Comparison of ENCODE assay signal across 17 cellular contexts in the genomic region with DNA sequence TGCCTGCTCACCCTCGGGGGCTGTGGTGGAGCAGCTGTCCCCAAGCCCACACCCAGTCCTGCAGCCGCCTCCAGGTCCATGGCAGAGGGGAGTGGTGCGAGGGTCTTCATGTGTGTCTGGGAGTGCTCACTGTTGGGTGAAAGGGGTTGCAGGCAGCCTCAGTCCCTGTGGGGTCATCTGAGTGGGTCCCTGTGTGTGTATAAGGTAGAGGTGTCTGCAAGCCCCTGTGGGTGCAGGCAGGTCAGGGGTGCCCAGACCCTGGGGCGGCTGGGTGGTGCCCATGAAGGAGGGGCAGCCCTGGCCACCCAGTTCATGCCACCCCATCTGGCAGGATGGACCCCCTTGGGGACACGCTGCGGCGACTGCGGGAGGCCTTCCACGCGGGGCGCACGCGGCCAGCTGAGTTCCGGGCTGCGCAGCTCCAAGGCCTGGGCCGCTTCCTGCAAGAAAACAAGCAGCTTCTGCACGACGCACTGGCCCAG. TPM values are rescaled to one million over a fixed set of nuclear protein-coding genes. Genes with fewer than 3 reads are reported as not detected.
DNase-seq lines count a peak whose midpoint lies in the region; ATAC-seq and TF ChIP-seq lines count a peak whose summit lies in the region.
"Had no signal": no experiment of that assay in that cellular context is flagged by ENCODE, and none has a peak within 500 bp of the region (broad histone marks: within the 10 kb centered on the region; RNA-seq: fewer than 3 reads in every experiment).

No MANE protein-coding gene starts in this region.

- ATAC-seq in HCT116 (no peak), GM19351 (IDR thresholded peaks at IDR 0.05; ENCODE audit: unreplicated experiment) (no peak)

- DNase-seq in HCT116 (ENCODE audit: low read depth, low spot score), result no peak
- DNase-seq in MCF 10A (ENCODE audit: unreplicated experiment), result no peak
- DNase-seq in stomach, result no peak
- DNase-seq in NCI-H146 treated with DMSO at 0.1 percent for 48 hours (lab: John Stamatoyannopoulos, UW; ENCODE audit: unreplicated experiment), result no peak
- no peak for DNase-seq in H4 (ENCODE audit: low spot score)
- no peak for DNase-seq in stimulated activated CD4-positive, alpha-beta T cell treated with anti-CD3 and anti-CD28 coated beads, Interleukin-2, amount 100 ng/mL, for 24 hours
- DNase-seq: activated T-cell treated with anti-CD3 and anti-CD28 coated beads, Interleukin-2, amount 50 U/mL, for 24 hours; effector CD4-positive, alpha-beta T cell; NCI-H1694 treated with DMSO at 0.1 percent for 48 hours; NCI-H446 treated with DMSO at 0.1 percent for 48 hours; posterior cingulate gyrus; stimulated activated naive CD4-positive, alpha-beta T cell treated with Interleukin-2 at 50 U/mL for 16 hours had no signal

- TF ChIP-seq POLR2A in HCT116 (IDR thresholded peaks at IDR 0.05; ENCODE audit: borderline replicate concordance, extremely low read depth, insufficient read depth, insufficient read length), result no peak
- no peak for TF ChIP-seq POLR2A in stomach (IDR thresholded peaks at IDR 0.05)

- H3K9me3 ChIP-seq in HCT116 (ENCODE audit: control insufficient read depth in 1 of 2, insufficient read depth in 1 of 2, low read depth in 1 of 2, low read length in 2 of 2), result no peaks in the 10 kb centered on the region
- H3K9me3 ChIP-seq in stomach, result no peaks in the 10 kb centered on the region
- H3K9me3 ChIP-seq: MG63 had no signal

- H3K4me3 Mint-ChIP-seq in MCF 10A (ENCODE audit: unreplicated experiment), result peak overlapping the region; percentile 88
- H3K4me3 Mint-ChIP-seq: activated T-cell treated with anti-CD3 and anti-CD28 coated beads, Interleukin-2, amount 50 U/mL, for 24 hours had no signal

- peak overlapping the region; percentile 89 for H3K27ac Mint-ChIP-seq in MCF 10A (ENCODE audit: low read depth, unreplicated experiment)
- H3K27ac Mint-ChIP-seq: activated naive CD4-positive, alpha-beta T cell treated with anti-CD3 and anti-CD28 coated beads, Interleukin-2, amount 50 U/mL, for 72 hours; activated T-cell treated with anti-CD3 and anti-CD28 coated beads, Interleukin-2, amount 50 U/mL, for 24 hours had no signal

- POLR2A ChIA-PET in HCT116 (lab: Charles Lee) (interaction anchor here (1.2 to 1.3 kb wide), 3 partner anchors 11 to 16 kb away, joined by 3 to 5 read pairs (median 3); a partner anchor contains a TSS), MCF 10A (lab: Yijun Ruan, JAX) (interaction anchor here (0.6 to 4.9 kb wide), 14 partner anchors 9 to 299 kb away, joined by 3 to 59 read pairs (median 4); a partner anchor contains a TSS)

- peak overlapping the region; percentile 86 for H3K9ac ChIP-seq in HCT116 (ENCODE audit: low read length)

- peaks cover 20% of the 10 kb centered on the region; the same call in 1 of the 2 replicates for H3K79me2 ChIP-seq in HCT116 (ENCODE audit: insufficient read depth, low read length)

- H3K36me3 ChIP-seq in HCT116 (ENCODE audit: control insufficient read depth in 1 of 2, insufficient read depth in 2 of 2, low read length in 2 of 2), result no peaks in the 10 kb centered on the region
- peaks cover 0 to 4% (median 0%) of the 10 kb centered on the region in 4 donors for H3K36me3 ChIP-seq in stomach

- intact Hi-C loops in HCT116 (cut with micrococcal nuclease) (loop anchor here (5.0 kb wide), 1 partner anchor 192 kb away; no protein-coding TSS in a partner anchor), MCF 10A (cut with micrococcal nuclease) (loop anchor here (1.0 kb wide), 1 partner anchor 13 kb away; no protein-coding TSS in a partner anchor), stomach (cut with DNase I; ENCODE audit: low total_unique reads) (no loop called here)

- H3K4me3 ChIP-seq in HCT116 (replicated peaks in 1 of 2; ENCODE audit: low read depth in 1 of 2, low read length in 2 of 2), result peak overlapping the region; percentile 36 to 51; a peak in 3 of 4 replicates
- H3K4me3 ChIP-seq in stomach, result no peak overlapping the region
- H3K4me3 ChIP-seq: SK-N-MC had no signal

- peak overlapping the region; percentile 97 for H3K4me2 ChIP-seq in HCT116 (ENCODE audit: low read length)

- no peaks in the 10 kb centered on the region for H4K20me1 ChIP-seq in HCT116 (ENCODE audit: insufficient read depth)

- TF ChIP-seq RAD21 in HCT116 (IDR thresholded peaks at IDR 0.05; ENCODE audit: low read depth), result no peak

- H3K27me3 ChIP-seq in HCT116 (ENCODE audit: insufficient read depth, low read length) (no peaks in the 10 kb centered on the region), layer of hippocampus (ENCODE audit: control insufficient read depth, insufficient read depth, low read length) (no peaks in the 10 kb centered on the region), stomach (no peaks in the 10 kb centered on the region)
- H3K27me3 ChIP-seq: MG63 had no signal

- H3K27ac ChIP-seq in HCT116 (ENCODE audit: low read depth, low read length), result peak overlapping the region; percentile 96
- peak overlapping the region; percentile 22 for H3K27ac ChIP-seq in layer of hippocampus (ENCODE audit: low read depth, low read length)
- H3K27ac ChIP-seq in stomach, result peak overlapping the region; percentile 11 to 94 (median 86)
- H3K27ac ChIP-seq: SK-N-MC had no signal

- H2AFZ ChIP-seq in HCT116 (ENCODE audit: low read depth, low read length, poor library complexity, severe bottlenecking), result no peak overlapping the region

- 83 to 94% (median 90%) methylated on average over 17 to 18 of the region's 18 CpGs for WGBS in stomach, 5 donors

- no peak for TF ChIP-seq CTCF in HCT116 (IDR thresholded peaks at IDR 0.05 in 2 of 3, conservative IDR thresholded peaks at IDR 0.05 in 1 of 3; ENCODE audit: borderline replicate concordance in 1 of 3, insufficient read depth in 1 of 3, low read depth in 2 of 3, low read length in 2 of 3)
- TF ChIP-seq CTCF in MCF 10A (IDR thresholded peaks at IDR 0.05; ENCODE audit: unreplicated experiment), result no peak
- no peak for TF ChIP-seq CTCF in stomach (IDR thresholded peaks at IDR 0.05)

- no peaks in the 10 kb centered on the region for H3K9me2 ChIP-seq in HCT116 (ENCODE audit: insufficient read depth)

- RAD21 ChIA-PET in HCT116 (lab: Charles Lee; ENCODE audit: low non-redundant PET in 1 of 2, low total read pairs in 2 of 2, uncharacterized antibody in 2 of 2, unreplicated experiment in 2 of 2), result no interaction called here

- no peaks in the 10 kb centered on the region for H3K9me3 Mint-ChIP-seq in MCF 10A (ENCODE audit: unreplicated experiment)
- H3K9me3 Mint-ChIP-seq: activated naive CD4-positive, alpha-beta T cell treated with anti-CD3 and anti-CD28 coated beads, Interleukin-2, amount 50 U/mL, for 72 hours; activated T-cell treated with anti-CD3 and anti-CD28 coated beads, Interleukin-2, amount 50 U/mL, for 24 hours had no signal

- BruUV-seq in HCT116 (replicated peaks; lab: Mats Ljungman, UMichigan), result no TSS peak
- no TSS peak for BruUV-seq in MCF 10A (replicated peaks; lab: Mats Ljungman, UMichigan)

- peaks cover 43% of the 10 kb centered on the region for H3K36me3 Mint-ChIP-seq in MCF 10A (ENCODE audit: insufficient read depth, unreplicated experiment)
- H3K36me3 Mint-ChIP-seq: activated naive CD4-positive, alpha-beta T cell treated with anti-CD3 and anti-CD28 coated beads, Interleukin-2, amount 50 U/mL, for 72 hours had no signal

- CTCF ChIA-PET in HCT116 (lab: Charles Lee), result no interaction called here
- CTCF ChIA-PET in MCF 10A (lab: Yijun Ruan, JAX), result interaction anchor here (0.8 kb wide), 1 partner anchor 282 kb away, joined by 3 read pairs; no protein-coding TSS in a partner anchor

- H3K4me1 Mint-ChIP-seq in MCF 10A (ENCODE audit: insufficient read depth, unreplicated experiment), result peaks cover 73% of the 10 kb centered on the region

- H3K27me3 Mint-ChIP-seq in MCF 10A (ENCODE audit: insufficient read depth, unreplicated experiment), result no peaks in the 10 kb centered on the region
- H3K27me3 Mint-ChIP-seq: activated T-cell treated with anti-CD3 and anti-CD28 coated beads, Interleukin-2, amount 50 U/mL, for 24 hours had no signal

- no peak for TF ChIP-seq EP300 in stomach (IDR thresholded peaks at IDR 0.05)

- H3K4me1 ChIP-seq in HCT116 (ENCODE audit: control insufficient read depth in 1 of 2, insufficient read depth in 2 of 2, low read length in 2 of 2) (peaks cover 77 to 91% of the 10 kb centered on the region in 2 experiments), stomach (peaks cover 57 to 79% (median 64%) of the 10 kb centered on the region in 4 donors)

TF ChIP-seq in HCT116, 20 proteins besides CTCF, POLR2A, EP300 and RAD21 (continues in another document):
- TF ChIP-seq YY1 (IDR thresholded peaks at IDR 0.05; ENCODE audit: extremely low read depth, insufficient replicate concordance, low read depth, low read length) (no peak), FOSL1 (IDR thresholded peaks at IDR 0.05; ENCODE audit: low read depth) (no peak), ZFX (IDR thresholded peaks at IDR 0.05) (no peak), EZH2 (IDR thresholded peaks at IDR 0.05) (no peak), SIN3A (IDR thresholded peaks at IDR 0.05; ENCODE audit: low read depth) (no peak)
- TF ChIP-seq, protein P1, sequence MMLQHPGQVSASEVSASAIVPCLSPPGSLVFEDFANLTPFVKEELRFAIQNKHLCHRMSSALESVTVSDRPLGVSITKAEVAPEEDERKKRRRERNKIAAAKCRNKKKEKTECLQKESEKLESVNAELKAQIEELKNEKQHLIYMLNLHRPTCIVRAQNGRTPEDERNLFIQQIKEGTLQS (IDR thresholded peaks at IDR 0.05), result no peak

RNA-seq across cellular contexts. Expression of a gene that starts 4.9 kb away (rescaled TPM):
- total RNA-seq in HCT116 (2021; ENCODE audit: unreplicated experiment), result 25.5 TPM
- polyA plus RNA-seq in HCT116 (2012), result 28.9 and 39.8 TPM in 2 replicates
- total RNA-seq in MCF 10A (2022), result 37.2 and 50.1 TPM in 2 replicates
- 10 to 100 TPM in 3 of 5 donors, 1 to 10 TPM in 2; 2.9 to 55.0 (median 21.2) TPM for total RNA-seq in stomach
- polyA plus RNA-seq in stomach, result 10 to 100 TPM in 2 of 3 donors, 1 to 10 TPM in 1; 6.7 to 13.3 (median 12.7) TPM
- total RNA-seq in H4 (2014; rRNA removed; shearing (Covaris generic)), result 17.0 and 19.9 TPM in 2 replicates

RNA-seq across cellular contexts. Expression of a gene that starts 11.1 kb away (rescaled TPM):
- total RNA-seq in HCT116 (2021; ENCODE audit: unreplicated experiment) (72.9 TPM), MCF 10A (2022) (14.7 and 14.9 TPM in 2 replicates), stomach (100 to 1,000 TPM in 1 of 5 donors, 10 to 100 TPM in 4; 33.8 to 215 (median 43.6) TPM)
- 55.1 and 67.6 TPM in 2 replicates for polyA plus RNA-seq in HCT116 (2012)
- polyA plus RNA-seq in stomach, result 10 to 100 TPM; 11.6 to 33.7 (median 15.6) TPM
- 28.0 and 28.7 TPM in 2 replicates for total RNA-seq in H4 (2014; rRNA removed; shearing (Covaris generic))

RNA-seq across cellular contexts. Expression of a gene that starts 15.5 kb away (rescaled TPM):
- total RNA-seq in HCT116 (2021; ENCODE audit: unreplicated experiment), result 189 TPM
- polyA plus RNA-seq in HCT116 (2012), result 245 and 268 TPM in 2 replicates
- 211 and 229 TPM in 2 replicates for total RNA-seq in MCF 10A (2022)
- total RNA-seq in stomach, result 100 to 1,000 TPM in 3 of 5 donors, 10 to 100 TPM in 2; 52.0 to 310 (median 123) TPM
- polyA plus RNA-seq in stomach, result 100 to 1,000 TPM; 187 to 263 (median 224) TPM
- 138 and 167 TPM in 2 replicates for total RNA-seq in H4 (2014; rRNA removed; shearing (Covaris generic))

RNA-seq across cellular contexts. Expression of a gene that starts 23.8 kb away (rescaled TPM):
- 101 TPM for total RNA-seq in HCT116 (2021; ENCODE audit: unreplicated experiment)
- polyA plus RNA-seq in HCT116 (2012), result 88.7 and 97.2 TPM in 2 replicates
- 10.7 and 12.3 TPM in 2 replicates for total RNA-seq in MCF 10A (2022)
- 100 to 1,000 TPM in 4 of 5 donors, 10 to 100 TPM in 1; 46.3 to 835 (median 484) TPM for total RNA-seq in stomach
- polyA plus RNA-seq in stomach, result 100 to 1,000 TPM in 2 of 3 donors, 10 to 100 TPM in 1; 96.7 to 147 (median 111) TPM
- total RNA-seq in H4 (2014; rRNA removed; shearing (Covaris generic)), result 12.5 and 13.1 TPM in 2 replicates

Comparison
In these comparisons a context has a peak if more than half of its experiments do, and no peak if none do; other contexts are left out.
1. H3K27ac ChIP-seq: peak in every context shown above with its lines; median percentile 96 in HCT116; 86 in stomach; 22 in layer of hippocampus.
2. H3K4me3 ChIP-seq: peak in HCT116 (2 of 2); none in stomach (0 of 4).